12 cellular contexts compared by ENCODE assay signal in the genomic region with DNA sequence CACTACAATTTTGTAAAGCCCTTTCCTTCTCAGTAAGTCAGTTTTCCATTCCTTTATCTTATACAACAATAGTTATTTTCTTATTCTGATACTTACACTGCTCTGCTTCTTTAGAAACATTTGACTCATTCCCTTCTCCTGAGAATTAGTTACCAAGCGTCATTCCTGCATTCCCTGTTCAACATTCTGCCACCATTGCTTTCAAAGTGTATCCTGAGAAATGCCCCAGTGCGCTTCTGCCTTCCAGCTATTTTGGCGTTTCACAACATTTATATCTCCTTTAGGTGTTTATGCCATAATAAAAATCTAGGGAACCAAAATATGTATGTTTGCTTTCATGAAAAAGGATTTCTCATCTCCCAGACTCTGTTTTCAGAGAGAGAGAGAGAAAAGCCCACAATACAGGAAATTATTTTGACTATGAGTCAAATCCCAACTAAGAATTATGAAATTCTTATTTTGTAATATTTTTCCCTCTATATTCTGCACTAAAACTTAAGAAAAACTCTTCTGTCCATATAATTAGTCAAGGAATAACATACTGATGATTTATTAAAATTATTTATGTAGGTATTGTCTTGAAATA.
DNase-seq lines count a peak whose midpoint lies in the region; ATAC-seq and TF ChIP-seq lines count a peak whose summit lies in the region.
"Had no signal": no experiment of that assay in that cellular context is flagged by ENCODE, and none has a peak within 500 bp of the region (broad histone marks: within the 10 kb centered on the region; RNA-seq: fewer than 3 reads in every experiment).

No MANE protein-coding gene starts in this region.

- no peaks in the 10 kb centered on the region for H3K27me3 ChIP-seq in suprapubic skin
- H3K27me3 ChIP-seq in vagina = no peaks in the 10 kb centered on the region
- H3K27me3 ChIP-seq: cardiac muscle cell, left lung, pancreas had no signal

- no peak overlapping the region for H3K27ac ChIP-seq in suprapubic skin
- no peak overlapping the region for H3K27ac ChIP-seq in vagina
- H3K27ac ChIP-seq: cardiac muscle cell, pancreas had no signal

- peak; percentile 45 for ATAC-seq in Right ventricle myocardium superior (ENCODE audit: poor library complexity)
- no peak for ATAC-seq in Right ventricle myocardium inferior

- no peak overlapping the region for H3K4me3 ChIP-seq in foreskin fibroblast (ENCODE audit: low read depth in 1 of 2, low read length in 2 of 2)
- peak overlapping the region; percentile 40 for H3K4me3 ChIP-seq in suprapubic skin
- H3K4me3 ChIP-seq in vagina = no peak overlapping the region
- H3K4me3 ChIP-seq: cardiac muscle cell had no signal

- DNase-seq in Right ventricle myocardium superior (no peak), Right ventricle myocardium inferior (ENCODE audit: missing footprints) (no peak), amniotic epithelial cell (ENCODE audit: low read depth) (peak; percentile 71), foreskin fibroblast (peak; percentile 23 to 61), suprapubic skin (ENCODE audit: low spot score in 2 of 2) (no peak), vagina (ENCODE audit: extremely low spot score in 2 of 2) (no peak), KBM-7 (no peak), posterior vena cava (ENCODE audit: low spot score) (no peak)
- DNase-seq: activated CD8-positive, alpha-beta memory T cell treated with anti-CD3 and anti-CD28 coated beads, Interleukin-2, amount 50 U/mL, for 48 hours; left lung had no signal

- intact Hi-C loops in Right ventricle myocardium superior (cut with DNase I) (loop anchor here (5.0 to 10.0 kb wide), 4 partner anchors 118 to 1211 kb away; partner anchors contain the start of gene RAP2B), Right ventricle myocardium inferior (cut with DNase I) (loop anchor here (2.0 to 10.0 kb wide), 5 partner anchors 121 to 1208 kb away; partner anchors contain the start of gene RAP2B), vagina (cut with DNase I) (loop anchor here (10.0 kb wide), 1 partner anchor 121 kb away; the partner anchor contains the start of gene RAP2B), posterior vena cava (cut with DNase I) (loop anchor here in 1 of 2 donors (10.0 kb wide), 2 partner anchors 721 to 1201 kb away; no protein-coding TSS in a partner anchor)

- peaks cover 7% of the 10 kb centered on the region for H3K4me1 ChIP-seq in suprapubic skin
- H3K4me1 ChIP-seq in vagina = peaks cover 4% of the 10 kb centered on the region
- H3K4me1 ChIP-seq: pancreas had no signal

- 48% methylated on average over 3 of the region's 3 CpGs for WGBS in suprapubic skin

- in situ Hi-C loops in KBM-7 (cut with MboI; ENCODE audit: low pct_unique_long_range_greater_than_20kb, low sequenced_read_pairs) = no loop called here

- H3K9me3 ChIP-seq in suprapubic skin (no peaks in the 10 kb centered on the region), vagina (no peaks in the 10 kb centered on the region)
- H3K9me3 ChIP-seq: left lung, pancreas had no signal

- no peak for TF ChIP-seq EP300 in suprapubic skin (IDR thresholded peaks at IDR 0.05)

- no peak for TF ChIP-seq POLR2A in suprapubic skin (IDR thresholded peaks at IDR 0.05)
- TF ChIP-seq POLR2A in vagina (IDR thresholded peaks at IDR 0.05) = no peak

- TF ChIP-seq CTCF in foreskin fibroblast (IDR thresholded peaks at IDR 0.05; ENCODE audit: low read depth, low read length) (no peak), suprapubic skin (IDR thresholded peaks at IDR 0.05) (no peak), vagina (IDR thresholded peaks at IDR 0.05) (no peak)

- H3K36me3 ChIP-seq in suprapubic skin = no peaks in the 10 kb centered on the region
- no peaks in the 10 kb centered on the region for H3K36me3 ChIP-seq in vagina
- H3K36me3 ChIP-seq: cardiac muscle cell, left lung, pancreas had no signal

Comparison
In these comparisons a context has a peak if more than half of its experiments do, and no peak if none do; other contexts are left out.
1. DNase-seq: peak in amniotic epithelial cell (single experiment) and foreskin fibroblast (2 of 2); none in Right ventricle myocardium superior (single experiment), Right ventricle myocardium inferior (single experiment), suprapubic skin (0 of 2), vagina (0 of 2), KBM-7 (single experiment) and posterior vena cava (single experiment).